ENCODE assay signal across 8 cellular contexts in the genomic region with DNA sequence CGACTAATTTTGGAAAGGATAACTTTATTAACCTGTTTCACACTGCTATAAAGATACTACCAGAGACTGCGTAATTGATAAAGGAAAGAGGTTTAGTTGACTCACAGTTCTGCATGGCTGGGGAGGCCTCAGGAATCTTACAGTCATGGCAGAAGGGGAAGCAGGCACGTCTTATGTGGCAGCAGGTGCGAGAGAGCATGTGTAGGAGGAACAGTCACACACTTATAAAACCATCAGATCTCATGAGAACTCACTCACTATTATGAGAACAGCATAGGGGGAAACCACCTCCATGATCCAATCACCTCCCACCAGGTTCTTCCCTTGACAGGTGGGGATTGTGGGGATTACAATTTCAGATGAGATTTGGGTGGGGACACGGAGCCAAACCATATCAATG. TPM values are rescaled to one million over a fixed set of nuclear protein-coding genes. Genes with fewer than 3 reads are reported as not detected.
A peak's percentile ranks its signal among the peaks of the same experiment; 100 is the strongest.
DNase-seq lines count a peak whose midpoint lies in the region; TF ChIP-seq lines count a peak whose summit lies in the region.
"Not testable (repeated sequence)": the region's sequence is repeated elsewhere in the genome, so short reads cannot be mapped to it uniquely, and the experiment has no call there.
"Had no signal": no experiment of that assay in that cellular context is flagged by ENCODE, and none has a peak within 500 bp of the region (broad histone marks: within the 10 kb centered on the region; RNA-seq: fewer than 3 reads in every experiment).

No MANE protein-coding gene starts in this region.

- not testable (repeated sequence) for H3K9me3 ChIP-seq in SJSA1 (replicated peaks)

- not testable (repeated sequence) for H3K4me3 ChIP-seq in SJSA1

- H3K36me3 Mint-ChIP-seq in endothelial cell (ENCODE audit: low read depth, unreplicated experiment): not testable (repeated sequence)

- peak overlapping the region; percentile 84 for H3K27ac Mint-ChIP-seq in endothelial cell (ENCODE audit: unreplicated experiment)

- H3K36me3 ChIP-seq in SJSA1: not testable (repeated sequence)

- H3K9me3 Mint-ChIP-seq in endothelial cell (ENCODE audit: unreplicated experiment): not testable (repeated sequence)

- not testable (repeated sequence) for TF ChIP-seq CTCF in endothelial cell (IDR thresholded peaks at IDR 0.05; ENCODE audit: unreplicated experiment)

- DNase-seq in HT1080 (ENCODE audit: low read depth) (peak; percentile 37), RKO (ENCODE audit: low spot score) (peak; percentile 6), kidney tubule cell (ENCODE audit: low spot score) (peak; percentile 73), renal cortical epithelial cell (ENCODE audit: low read depth) (peak; percentile 13)
- DNase-seq in SJSA1 (ENCODE audit: low read depth in 1 of 2, low spot score in 2 of 2); endothelial cell (ENCODE audit: low spot score): not testable (repeated sequence)

- not testable (repeated sequence) for H3K4me3 Mint-ChIP-seq in endothelial cell (ENCODE audit: unreplicated experiment)

- not testable (repeated sequence) for H3K27me3 Mint-ChIP-seq in endothelial cell (ENCODE audit: unreplicated experiment)

- 0 out of 2 replicates have a peak overlapping the region, but pooled peaks have one; percentile 29 for H3K27ac ChIP-seq in SJSA1

- H3K4me1 Mint-ChIP-seq in endothelial cell (ENCODE audit: unreplicated experiment): peaks cover 17% of the 10 kb centered on the region

- H3K27me3 ChIP-seq in SJSA1 (replicated peaks): not testable (repeated sequence)

- H3K4me1 ChIP-seq in SJSA1 (replicated peaks): peaks cover 13% of the 10 kb centered on the region

RNA-seq across cellular contexts. Expression of a gene that starts 15.8 kb away (rescaled TPM):
- 0.51 and 1.3 TPM in 2 replicates for total RNA-seq in HT1080 (2014; rRNA removed; shearing (Covaris generic))
- 0.36 and 0.43 TPM in 2 replicates for polyA plus RNA-seq in HT1080 (2015; cell fraction: cytosol; rRNA removed)
- 0.74 and 0.93 TPM in 2 replicates for polyA plus RNA-seq in HT1080 (2015; cell fraction: nucleus; rRNA removed)
- 2.8 and 3.1 TPM in 2 replicates for total RNA-seq in SJSA1 (2014; rRNA removed; shearing (Covaris generic))
- total RNA-seq in endothelial cell (ENCODE audit: unreplicated experiment) (4.5 TPM), renal cortical epithelial cell (not detected in 2 replicates)
- total RNA-seq: CD4-positive, alpha-beta T cell had no signal
- polyA plus RNA-seq: GM23248 had no signal
